Comparison of ENCODE assay signal across 8 cellular contexts in genomic region chr11:44096360-44097188, GRCh38. TPM values are rescaled to one million over a fixed set of nuclear protein-coding genes. Genes with fewer than 3 reads are reported as not detected.
DNase-seq lines count a peak whose midpoint lies in the region; ATAC-seq, FAIRE-seq and TF ChIP-seq lines count a peak whose summit lies in the region.

No MANE protein-coding gene starts in this region.

- H3K27ac Mint-ChIP-seq in brain, result peak overlapping the region; percentile 68 to 83 (median 72)

- CTCF ChIA-PET in HepG2 (lab: Yijun Ruan, JAX; ENCODE audit: low intra/inter-chr PET ratio, low total read pairs), result interaction anchor here (2.8 kb wide), 1 partner anchor 442 kb away, joined by 17 read pairs; no protein-coding TSS in a partner anchor

- H3K4me3 ChIP-seq in GM12864 (ENCODE audit: low read depth, low read length), result peak overlapping the region; percentile 85
- peak overlapping the region; percentile 74 for H3K4me3 ChIP-seq in Jurkat, Clone E6-1 (ENCODE audit: low read length)
- H3K4me3 ChIP-seq in HepG2 (replicated peaks in 1 of 3; ENCODE audit: insufficient read depth in 1 of 3, low read depth in 2 of 3, low read length in 3 of 3), result peak overlapping the region; percentile 80 to 96 (median 90)
- H3K4me3 ChIP-seq in tibial artery, result peak overlapping the region; percentile 90 to 99

- no peak overlapping the region for H2AFZ ChIP-seq in HepG2 (ENCODE audit: low read length)

- in situ Hi-C loops in HepG2 (cut with HindIII; ENCODE audit: extremely low pct_ligation_motif_present, low pct_unique_long_range_greater_than_20kb), result loop anchor here (10.0 kb wide), 1 partner anchor 438 kb away; no protein-coding TSS in a partner anchor

- intact Hi-C loops in HepG2 (cut with micrococcal nuclease; ENCODE audit: unreplicated experiment) (no loop called here), tibial artery (cut with DNase I; ENCODE audit: low total_unique reads) (no loop called here)

- peaks cover 35% of the 10 kb centered on the region for H3K4me1 Mint-ChIP-seq in brain

- POLR2A ChIA-PET in HepG2 (lab: Yijun Ruan, JAX), result no interaction called here

- peaks cover 25% of the 10 kb centered on the region for H3K27me3 Mint-ChIP-seq in brain

- no peaks in the 10 kb centered on the region for H3K79me2 ChIP-seq in HepG2 (ENCODE audit: insufficient read depth, low read length)

- peak overlapping the region; percentile 83 for H3K9ac ChIP-seq in HepG2 (ENCODE audit: insufficient read depth, low read depth, low read length)

- no peak for TF ChIP-seq POLR2A in HepG2 (IDR thresholded peaks at IDR 0.05; ENCODE audit: insufficient read depth in 1 of 2, low read depth in 2 of 2, low read length in 2 of 2)

- peaks cover 37% of the 10 kb centered on the region for H3K36me3 Mint-ChIP-seq in brain

- no peak for DNase-seq in GM12864 (ENCODE audit: low read depth)
- DNase-seq in Jurkat, Clone E6-1 (ENCODE audit: low read depth, low spot score), result no peak
- DNase-seq in HepG2 (ENCODE audit: low spot score), result no peak
- DNase-seq in tibial artery, result no peak
- DNase-seq in activated CD8-positive, alpha-beta memory T cell treated with anti-CD3 and anti-CD28 coated beads, Interleukin-2, amount 50 U/mL, for 4 hours, result no peak

- TF ChIP-seq EP300 in HepG2 (IDR thresholded peaks at IDR 0.05; ENCODE audit: low read depth in 2 of 2, low read length in 2 of 2) (no peak), HepG2 (CRISPR knock-in tag; IDR thresholded peaks at IDR 0.05; ENCODE audit: borderline replicate concordance) (no peak)

- no peaks in the 10 kb centered on the region for H3K9me3 ChIP-seq in HepG2 (ENCODE audit: low read length)
- no peaks in the 10 kb centered on the region for H3K9me3 ChIP-seq in tibial artery

- H3K27me3 ChIP-seq in HepG2 (ENCODE audit: control insufficient read depth in 1 of 2, insufficient read depth in 2 of 2, low read length in 2 of 2) (no peaks in the 10 kb centered on the region), tibial artery (no peaks in the 10 kb centered on the region)

- no peak overlapping the region for H3K27ac ChIP-seq in HepG2 (ENCODE audit: extremely low read length, insufficient read depth, low read length)
- peak overlapping the region; percentile 79 to 85 for H3K27ac ChIP-seq in tibial artery

- no TSS peak for BruUV-seq in HepG2 (replicated peaks; lab: Mats Ljungman, UMichigan)

- H3K4me2 ChIP-seq in HepG2 (ENCODE audit: low read depth, low read length), result peak overlapping the region; percentile 71

- no peaks in the 10 kb centered on the region for H4K20me1 ChIP-seq in HepG2 (ENCODE audit: insufficient read depth, low read length)

- WGBS in HepG2 (ENCODE audit: low lambda C conversion rate), result 8% methylated on average over 17 of the region's 18 CpGs

- H3K36me3 ChIP-seq in HepG2 (replicated peaks in 1 of 2; ENCODE audit: control insufficient read depth in 1 of 2, insufficient read depth in 2 of 2, low read length in 2 of 2), result no peaks in the 10 kb centered on the region; a peak in 1 of 5 replicates
- H3K36me3 ChIP-seq in tibial artery, result peaks cover 0 to 4% (median 1%) of the 10 kb centered on the region in 3 donors

- TF ChIP-seq CTCF in GM12864 (IDR thresholded peaks at IDR 0.05; ENCODE audit: low read depth, low read length, missing control alignments) (no peak), brain (conservative IDR thresholded peaks at IDR 0.05) (no peak), HepG2 (CRISPR knock-in tag; IDR thresholded peaks at IDR 0.05) (no peak), tibial artery (IDR thresholded peaks at IDR 0.05) (no peak)

- peaks cover 0 to 4% (median 0%) of the 10 kb centered on the region in 5 experiments for H3K9me3 Mint-ChIP-seq in brain

- peak overlapping the region; percentile 88 to 94 (median 92) for H3K4me3 Mint-ChIP-seq in brain

- ATAC-seq in HepG2 (peak; percentile 72), GM18858 (IDR thresholded peaks at IDR 0.05; ENCODE audit: unreplicated experiment) (no peak), GM18517 (IDR thresholded peaks at IDR 0.05; ENCODE audit: unreplicated experiment) (no peak)

- peaks cover 19% of the 10 kb centered on the region for H3K4me1 ChIP-seq in HepG2 (ENCODE audit: insufficient read depth, low read length)
- H3K4me1 ChIP-seq in tibial artery, result peaks cover 0 to 36% (median 15%) of the 10 kb centered on the region in 4 donors

- no peak for TF ChIP-seq RAD21 in HepG2 (CRISPR knock-in tag; IDR thresholded peaks at IDR 0.05)

- FAIRE-seq in HepG2 (lab: Jason Lieb, UNC), result no peak

RNA-seq across cellular contexts. Expression of gene EXT2, which starts 1.1 kb away (rescaled TPM):
- 27.2 TPM for polyA plus RNA-seq in Jurkat, Clone E6-1 (2012; ENCODE audit: insufficient read depth, insufficient read length)
- polyA plus RNA-seq in brain (ENCODE audit: insufficient read depth, low read depth, low replicate concordance), result 29.5 TPM
- 32.7 and 68.7 TPM in 2 replicates for total RNA-seq in HepG2 (2016; rRNA removed; fragmentation: Illumina TruSeq; extraction: Trizol)
- 8.6 and 10.8 TPM in 2 replicates for total RNA-seq in HepG2 (2016; cell fraction: cytosol; rRNA removed; fragmentation: Illumina TruSeq; extraction: Trizol; ENCODE audit: low read depth)
- 30.5 and 64.4 TPM in 2 replicates for total RNA-seq in HepG2 (2016; cell fraction: insoluble cytoplasmic fraction; rRNA removed; fragmentation: Illumina TruSeq; extraction: Trizol)
- 16.9 and 17.7 TPM in 2 replicates for total RNA-seq in HepG2 (2016; cell fraction: membrane; rRNA removed; fragmentation: Illumina TruSeq; extraction: Trizol)
- 60.9 and 75.9 TPM in 2 replicates for total RNA-seq in HepG2 (2016; cell fraction: nucleus; rRNA removed; fragmentation: Illumina TruSeq; extraction: Trizol)
- 55.0 and 61.5 TPM in 2 replicates for polyA plus RNA-seq in HepG2 (2011; rRNA removed)
- 53.3 and 56.3 TPM in 2 replicates for polyA plus RNA-seq in HepG2 (2011; cell fraction: cytosol; rRNA removed)
- 20.6 and 24.5 TPM in 2 replicates for polyA plus RNA-seq in HepG2 (2011; cell fraction: nucleus; rRNA removed)
- polyA plus RNA-seq in HepG2 (2012), result 37.3 and 38.6 TPM in 2 replicates
- polyA plus RNA-seq in HepG2 (2016; cell fraction: cytosol; fragmentation: Illumina TruSeq; extraction: Trizol; ENCODE audit: low read depth), result 3.9 and 4.0 TPM in 2 replicates
- 24.3 and 25.4 TPM in 2 replicates for polyA plus RNA-seq in HepG2 (2016; cell fraction: insoluble cytoplasmic fraction; fragmentation: Illumina TruSeq; extraction: Trizol; ENCODE audit: low read depth)
- 8.2 and 8.3 TPM in 2 replicates for polyA plus RNA-seq in HepG2 (2016; cell fraction: membrane; fragmentation: Illumina TruSeq; extraction: Trizol; ENCODE audit: low read depth)
- 51.5 and 55.1 TPM in 2 replicates for polyA plus RNA-seq in HepG2 (2016; cell fraction: nucleus; fragmentation: Illumina TruSeq; extraction: Trizol; ENCODE audit: insufficient read depth, low read depth)
- 78.0 and 127 TPM in 2 replicates for polyA minus RNA-seq in HepG2 (2011; rRNA and poly(A)+ RNA removed; ENCODE audit: low replicate concordance)
- polyA minus RNA-seq in HepG2 (2011; cell fraction: cytosol; rRNA and poly(A)+ RNA removed), result 45.5 and 50.2 TPM in 2 replicates
- polyA minus RNA-seq in HepG2 (2011; cell fraction: nucleus; rRNA and poly(A)+ RNA removed), result 51.2 and 60.8 TPM in 2 replicates

RNA-seq across cellular contexts. Expression of gene ACCS, which starts 30.5 kb away (rescaled TPM):
- not detected for polyA plus RNA-seq in Jurkat, Clone E6-1 (2012; ENCODE audit: insufficient read depth, insufficient read length)
- polyA plus RNA-seq in brain (ENCODE audit: insufficient read depth, low read depth, low replicate concordance) (1.0 TPM), HepG2 (2011; rRNA removed) (0.39 and 0.59 TPM in 2 replicates)
- total RNA-seq in HepG2 (2016; rRNA removed; fragmentation: Illumina TruSeq; extraction: Trizol), result 0.29 and 0.55 TPM in 2 replicates
- 0.10 TPM in 1 of 2 replicates, not detected in the other for total RNA-seq in HepG2 (2016; cell fraction: cytosol; rRNA removed; fragmentation: Illumina TruSeq; extraction: Trizol; ENCODE audit: low read depth)
- 0.67 TPM in 1 of 2 replicates, not detected in the other for total RNA-seq in HepG2 (2016; cell fraction: insoluble cytoplasmic fraction; rRNA removed; fragmentation: Illumina TruSeq; extraction: Trizol)
- total RNA-seq in HepG2 (2016; cell fraction: membrane; rRNA removed; fragmentation: Illumina TruSeq; extraction: Trizol), result not detected in 2 replicates
- 0.81 and 1.4 TPM in 2 replicates for total RNA-seq in HepG2 (2016; cell fraction: nucleus; rRNA removed; fragmentation: Illumina TruSeq; extraction: Trizol)
- 0.03 and 0.08 TPM in 2 replicates for polyA plus RNA-seq in HepG2 (2011; cell fraction: cytosol; rRNA removed)
- 3.1 and 3.4 TPM in 2 replicates for polyA plus RNA-seq in HepG2 (2011; cell fraction: nucleus; rRNA removed)
- polyA plus RNA-seq in HepG2 (2012), result 0.24 and 0.48 TPM in 2 replicates
- not detected in 2 replicates for polyA plus RNA-seq in HepG2 (2016; cell fraction: cytosol; fragmentation: Illumina TruSeq; extraction: Trizol; ENCODE audit: low read depth)
- not detected in 2 replicates for polyA plus RNA-seq in HepG2 (2016; cell fraction: insoluble cytoplasmic fraction; fragmentation: Illumina TruSeq; extraction: Trizol; ENCODE audit: low read depth)
- polyA plus RNA-seq in HepG2 (2016; cell fraction: membrane; fragmentation: Illumina TruSeq; extraction: Trizol; ENCODE audit: low read depth), result not detected in 2 replicates
- polyA plus RNA-seq in HepG2 (2016; cell fraction: nucleus; fragmentation: Illumina TruSeq; extraction: Trizol; ENCODE audit: insufficient read depth, low read depth), result 1.4 and 2.4 TPM in 2 replicates
- polyA minus RNA-seq in HepG2 (2011; rRNA and poly(A)+ RNA removed; ENCODE audit: low replicate concordance), result 0.10 and 7.7 TPM in 2 replicates
- polyA minus RNA-seq in HepG2 (2011; cell fraction: cytosol; rRNA and poly(A)+ RNA removed), result not detected in 2 replicates
- 0.90 and 1.7 TPM in 2 replicates for polyA minus RNA-seq in HepG2 (2011; cell fraction: nucleus; rRNA and poly(A)+ RNA removed)

RNA-seq across cellular contexts. Expression of gene ACCSL, which starts 48.8 kb away (rescaled TPM):
- polyA plus RNA-seq in Jurkat, Clone E6-1 (2012; ENCODE audit: insufficient read depth, insufficient read length), result not detected
- not detected for polyA plus RNA-seq in brain (ENCODE audit: insufficient read depth, low read depth, low replicate concordance)
- not detected in 2 replicates for total RNA-seq in HepG2 (2016; rRNA removed; fragmentation: Illumina TruSeq; extraction: Trizol)
- total RNA-seq in HepG2 (2016; cell fraction: cytosol; rRNA removed; fragmentation: Illumina TruSeq; extraction: Trizol; ENCODE audit: low read depth), result not detected in 2 replicates
- not detected in 2 replicates for total RNA-seq in HepG2 (2016; cell fraction: insoluble cytoplasmic fraction; rRNA removed; fragmentation: Illumina TruSeq; extraction: Trizol)
- not detected in 2 replicates for total RNA-seq in HepG2 (2016; cell fraction: membrane; rRNA removed; fragmentation: Illumina TruSeq; extraction: Trizol)
- not detected in 2 replicates for total RNA-seq in HepG2 (2016; cell fraction: nucleus; rRNA removed; fragmentation: Illumina TruSeq; extraction: Trizol)
- polyA plus RNA-seq in HepG2 (2011; rRNA removed), result not detected in 2 replicates
- polyA plus RNA-seq in HepG2 (2011; cell fraction: cytosol; rRNA removed), result not detected in 2 replicates
- not detected in 2 replicates for polyA plus RNA-seq in HepG2 (2011; cell fraction: nucleus; rRNA removed)
- polyA plus RNA-seq in HepG2 (2012), result not detected in 2 replicates
- polyA plus RNA-seq in HepG2 (2016; cell fraction: cytosol; fragmentation: Illumina TruSeq; extraction: Trizol; ENCODE audit: low read depth), result not detected in 2 replicates
- not detected in 2 replicates for polyA plus RNA-seq in HepG2 (2016; cell fraction: insoluble cytoplasmic fraction; fragmentation: Illumina TruSeq; extraction: Trizol; ENCODE audit: low read depth)
- polyA plus RNA-seq in HepG2 (2016; cell fraction: membrane; fragmentation: Illumina TruSeq; extraction: Trizol; ENCODE audit: low read depth), result not detected in 2 replicates
- polyA plus RNA-seq in HepG2 (2016; cell fraction: nucleus; fragmentation: Illumina TruSeq; extraction: Trizol; ENCODE audit: insufficient read depth, low read depth), result not detected in 2 replicates
- polyA minus RNA-seq in HepG2 (2011; rRNA and poly(A)+ RNA removed; ENCODE audit: low replicate concordance), result not detected in 2 replicates
- not detected in 2 replicates for polyA minus RNA-seq in HepG2 (2011; cell fraction: cytosol; rRNA and poly(A)+ RNA removed)
- not detected in 2 replicates for polyA minus RNA-seq in HepG2 (2011; cell fraction: nucleus; rRNA and poly(A)+ RNA removed)
